ENCODE assay signal across 1 cellular context in genomic region chr19:41352609-41353465, GRCh38.
TF ChIP-seq lines count a peak whose summit lies in the region.

No MANE protein-coding gene starts in this region.

TF ChIP-seq in WTC11, 78 proteins besides CTCF, POLR2A, EP300 and RAD21 (continued from another document):
- no peak for TF ChIP-seq SMAD3 (CRISPR knock-in tag; IDR thresholded peaks at IDR 0.05; ENCODE audit: borderline replicate concordance)
- 0 out of 2 replicates have a peak, but pooled peaks have one; percentile 23 for TF ChIP-seq ZNF317 (CRISPR knock-in tag; IDR thresholded peaks at IDR 0.05; ENCODE audit: borderline replicate concordance, low read depth)
- TF ChIP-seq ZNF121 (CRISPR knock-in tag; IDR thresholded peaks at IDR 0.05), result no peak
- no peak for TF ChIP-seq E2F4 (CRISPR knock-in tag; IDR thresholded peaks at IDR 0.05; ENCODE audit: borderline replicate concordance, low read depth)
- TF ChIP-seq CREM (CRISPR knock-in tag; IDR thresholded peaks at IDR 0.05), result 0 out of 2 replicates have a peak, but pooled peaks have one; percentile 38
- TF ChIP-seq, protein P1, sequence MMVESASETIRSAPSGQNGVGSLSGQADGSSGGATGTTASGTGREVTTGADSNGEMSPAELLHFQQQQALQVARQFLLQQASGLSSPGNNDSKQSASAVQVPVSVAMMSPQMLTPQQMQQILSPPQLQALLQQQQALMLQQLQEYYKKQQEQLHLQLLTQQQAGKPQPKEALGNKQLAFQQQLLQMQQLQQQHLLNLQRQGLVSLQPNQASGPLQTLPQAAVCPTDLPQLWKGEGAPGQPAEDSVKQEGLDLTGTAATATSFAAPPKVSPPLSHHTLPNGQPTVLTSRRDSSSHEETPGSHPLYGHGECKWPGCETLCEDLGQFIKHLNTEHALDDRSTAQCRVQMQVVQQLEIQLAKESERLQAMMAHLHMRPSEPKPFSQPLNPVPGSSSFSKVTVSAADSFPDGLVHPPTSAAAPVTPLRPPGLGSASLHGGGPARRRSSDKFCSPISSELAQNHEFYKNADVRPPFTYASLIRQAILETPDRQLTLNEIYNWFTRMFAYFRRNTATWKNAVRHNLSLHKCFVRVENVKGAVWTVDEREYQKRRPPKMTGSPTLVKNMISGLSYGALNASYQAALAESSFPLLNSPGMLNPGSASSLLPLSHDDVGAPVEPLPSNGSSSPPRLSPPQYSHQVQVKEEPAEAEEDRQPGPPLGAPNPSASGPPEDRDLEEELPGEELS (CRISPR knock-in tag; IDR thresholded peaks at IDR 0.05), result peak; percentile 65; the same call in 1 of the 2 replicates
- no peak for TF ChIP-seq ARID4B (CRISPR knock-in tag; IDR thresholded peaks at IDR 0.05; ENCODE audit: borderline replicate concordance)
- no peak for TF ChIP-seq TEAD1 (CRISPR knock-in tag; IDR thresholded peaks at IDR 0.05)
- no peak for TF ChIP-seq ZNF532 (CRISPR knock-in tag; IDR thresholded peaks at IDR 0.05; ENCODE audit: borderline replicate concordance)
- TF ChIP-seq USF1 (CRISPR knock-in tag; IDR thresholded peaks at IDR 0.05), result no peak
- no peak for TF ChIP-seq ZNF512 (CRISPR knock-in tag; IDR thresholded peaks at IDR 0.05; ENCODE audit: borderline replicate concordance)
- TF ChIP-seq OVOL2 (CRISPR knock-in tag; IDR thresholded peaks at IDR 0.05; ENCODE audit: borderline replicate concordance), result no peak
- peak; percentile 15; the same call in 1 of the 2 replicates for TF ChIP-seq FOXK1 (CRISPR knock-in tag; IDR thresholded peaks at IDR 0.05)
- TF ChIP-seq MXD4 (CRISPR knock-in tag; IDR thresholded peaks at IDR 0.05; ENCODE audit: borderline replicate concordance), result no peak
- TF ChIP-seq, protein P2, sequence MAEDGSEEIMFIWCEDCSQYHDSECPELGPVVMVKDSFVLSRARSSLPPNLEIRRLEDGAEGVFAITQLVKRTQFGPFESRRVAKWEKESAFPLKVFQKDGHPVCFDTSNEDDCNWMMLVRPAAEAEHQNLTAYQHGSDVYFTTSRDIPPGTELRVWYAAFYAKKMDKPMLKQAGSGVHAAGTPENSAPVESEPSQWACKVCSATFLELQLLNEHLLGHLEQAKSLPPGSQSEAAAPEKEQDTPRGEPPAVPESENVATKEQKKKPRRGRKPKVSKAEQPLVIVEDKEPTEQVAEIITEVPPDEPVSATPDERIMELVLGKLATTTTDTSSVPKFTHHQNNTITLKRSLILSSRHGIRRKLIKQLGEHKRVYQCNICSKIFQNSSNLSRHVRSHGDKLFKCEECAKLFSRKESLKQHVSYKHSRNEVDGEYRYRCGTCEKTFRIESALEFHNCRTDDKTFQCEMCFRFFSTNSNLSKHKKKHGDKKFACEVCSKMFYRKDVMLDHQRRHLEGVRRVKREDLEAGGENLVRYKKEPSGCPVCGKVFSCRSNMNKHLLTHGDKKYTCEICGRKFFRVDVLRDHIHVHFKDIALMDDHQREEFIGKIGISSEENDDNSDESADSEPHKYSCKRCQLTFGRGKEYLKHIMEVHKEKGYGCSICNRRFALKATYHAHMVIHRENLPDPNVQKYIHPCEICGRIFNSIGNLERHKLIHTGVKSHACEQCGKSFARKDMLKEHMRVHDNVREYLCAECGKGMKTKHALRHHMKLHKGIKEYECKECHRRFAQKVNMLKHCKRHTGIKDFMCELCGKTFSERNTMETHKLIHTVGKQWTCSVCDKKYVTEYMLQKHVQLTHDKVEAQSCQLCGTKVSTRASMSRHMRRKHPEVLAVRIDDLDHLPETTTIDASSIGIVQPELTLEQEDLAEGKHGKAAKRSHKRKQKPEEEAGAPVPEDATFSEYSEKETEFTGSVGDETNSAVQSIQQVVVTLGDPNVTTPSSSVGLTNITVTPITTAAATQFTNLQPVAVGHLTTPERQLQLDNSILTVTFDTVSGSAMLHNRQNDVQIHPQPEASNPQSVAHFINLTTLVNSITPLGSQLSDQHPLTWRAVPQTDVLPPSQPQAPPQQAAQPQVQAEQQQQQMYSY (CRISPR knock-in tag; IDR thresholded peaks at IDR 0.05), result no peak
- no peak for TF ChIP-seq ZBTB21 (CRISPR knock-in tag; IDR thresholded peaks at IDR 0.05; ENCODE audit: borderline replicate concordance)
- TF ChIP-seq CBFB (CRISPR knock-in tag; IDR thresholded peaks at IDR 0.05; ENCODE audit: low read depth), result no peak
- no peak for TF ChIP-seq GRHL2 (CRISPR knock-in tag; IDR thresholded peaks at IDR 0.05; ENCODE audit: insufficient replicate concordance, severe bottlenecking)
- TF ChIP-seq ZNF232 (CRISPR knock-in tag; IDR thresholded peaks at IDR 0.05), result no peak
- TF ChIP-seq, protein P3, sequence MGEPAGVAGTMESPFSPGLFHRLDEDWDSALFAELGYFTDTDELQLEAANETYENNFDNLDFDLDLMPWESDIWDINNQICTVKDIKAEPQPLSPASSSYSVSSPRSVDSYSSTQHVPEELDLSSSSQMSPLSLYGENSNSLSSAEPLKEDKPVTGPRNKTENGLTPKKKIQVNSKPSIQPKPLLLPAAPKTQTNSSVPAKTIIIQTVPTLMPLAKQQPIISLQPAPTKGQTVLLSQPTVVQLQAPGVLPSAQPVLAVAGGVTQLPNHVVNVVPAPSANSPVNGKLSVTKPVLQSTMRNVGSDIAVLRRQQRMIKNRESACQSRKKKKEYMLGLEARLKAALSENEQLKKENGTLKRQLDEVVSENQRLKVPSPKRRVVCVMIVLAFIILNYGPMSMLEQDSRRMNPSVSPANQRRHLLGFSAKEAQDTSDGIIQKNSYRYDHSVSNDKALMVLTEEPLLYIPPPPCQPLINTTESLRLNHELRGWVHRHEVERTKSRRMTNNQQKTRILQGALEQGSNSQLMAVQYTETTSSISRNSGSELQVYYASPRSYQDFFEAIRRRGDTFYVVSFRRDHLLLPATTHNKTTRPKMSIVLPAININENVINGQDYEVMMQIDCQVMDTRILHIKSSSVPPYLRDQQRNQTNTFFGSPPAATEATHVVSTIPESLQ (CRISPR knock-in tag; IDR thresholded peaks at IDR 0.05), result no peak
- no peak for TF ChIP-seq ZNF416 (CRISPR knock-in tag; IDR thresholded peaks at IDR 0.05)
- peak; percentile 80; the same call in 1 of the 2 replicates for TF ChIP-seq ETV6 (CRISPR knock-in tag; IDR thresholded peaks at IDR 0.05)
- no peak for TF ChIP-seq HMGA2 (CRISPR knock-in tag; IDR thresholded peaks at IDR 0.05)
- TF ChIP-seq E2F5 (CRISPR knock-in tag; IDR thresholded peaks at IDR 0.05), result peak; percentile 47; the same call in 1 of the 2 replicates
- TF ChIP-seq HMGXB4 (CRISPR knock-in tag; IDR thresholded peaks at IDR 0.05), result peak; percentile 95
- TF ChIP-seq ATF1 (CRISPR knock-in tag; IDR thresholded peaks at IDR 0.05), result no peak
